22 cellular contexts compared by ENCODE assay signal in genomic region chr19:57438925-57439324, GRCh38. TPM values are rescaled to one million over a fixed set of nuclear protein-coding genes. Genes with fewer than 3 reads are reported as not detected.
"Had no signal": no experiment of that assay in that cellular context is flagged by ENCODE, and none has a peak within 500 bp of the region (broad histone marks: within the 10 kb centered on the region; RNA-seq: fewer than 3 reads in every experiment).

No MANE protein-coding gene starts in this region.

- ATAC-seq: activated T-cell treated with anti-CD3 and anti-CD28 coated beads, Interleukin-2, amount 50 U/mL, for 4 hours; activated T-helper 17 cell treated with anti-CD3 and anti-CD28 coated beads, Interleukin-2, amount 50 U/mL, for 72 hours; left cardiac atrium; left ventricle myocardium superior; right lobe of liver had no signal

- DNase-seq: activated CD4-positive, alpha-beta memory T cell treated with anti-CD3 and anti-CD28 coated beads, Interleukin-2, amount 10 ng/mL, durations not matched to agents 7 days and 5 days; activated CD4-positive, alpha-beta T cell treated with anti-CD3 and anti-CD28 coated beads for 1 hour; activated CD4-positive, alpha-beta T cell treated with anti-CD3 and anti-CD28 coated beads, Interleukin-2, amount 10 ng/mL, durations not matched to agents 7 days and 5 days; activated gamma-delta T cell treated with Interleukin-2 at 50 U/mL for 16 hours; activated naive CD4-positive, alpha-beta T cell treated with anti-CD3 and anti-CD28 coated beads, Interleukin-2, amount 50 U/mL, for 16 hours; activated T-cell treated with anti-CD3 and anti-CD28 coated beads, Interleukin-2, amount 50 U/mL, for 4 hours; dermis blood vessel endothelial cell; effector CD4-positive, alpha-beta T cell; left cardiac atrium; left ventricle myocardium superior; naive B cell; posterior cingulate gyrus; right lobe of liver; stimulated activated CD4-positive, alpha-beta T cell treated with anti-CD3 and anti-CD28 coated beads, Interleukin-2, amount 100 ng/mL, for 48 hours; substantia nigra; T-helper 2 cell had no signal

- H3K27ac ChIP-seq: right lobe of liver, vagina had no signal

- H3K27me3 Mint-ChIP-seq: activated CD4-positive, alpha-beta memory T cell treated with anti-CD3 and anti-CD28 coated beads, Interleukin-2, amount 10 ng/mL, durations not matched to agents 7 days and 5 days; activated CD4-positive, alpha-beta T cell treated with anti-CD3 and anti-CD28 coated beads, Interleukin-2, amount 10 ng/mL, durations not matched to agents 7 days and 5 days; activated T-helper 17 cell treated with anti-CD3 and anti-CD28 coated beads, Interleukin-2, amount 50 U/mL, for 72 hours; naive B cell; stimulated activated naive CD8-positive, alpha-beta T cell treated with anti-CD3 and anti-CD28 coated beads, Interleukin-15, Interleukin-2, amounts not matched to agents 100 ng/mL and 50 ng/mL, for 24 hours; type B pancreatic cell had no signal

- H3K4me3 ChIP-seq: right lobe of liver, vagina had no signal

- H3K27ac Mint-ChIP-seq: activated CD4-positive, alpha-beta memory T cell treated with anti-CD3 and anti-CD28 coated beads, Interleukin-2, amount 10 ng/mL, durations not matched to agents 7 days and 5 days; activated CD4-positive, alpha-beta T cell treated with anti-CD3 and anti-CD28 coated beads, Interleukin-2, amount 10 ng/mL, durations not matched to agents 7 days and 5 days; activated T-helper 17 cell treated with anti-CD3 and anti-CD28 coated beads, Interleukin-2, amount 50 U/mL, for 72 hours; mesothelial cell of epicardium; stimulated activated naive CD8-positive, alpha-beta T cell treated with anti-CD3 and anti-CD28 coated beads, Interleukin-15, Interleukin-2, amounts not matched to agents 100 ng/mL and 50 ng/mL, for 24 hours; type B pancreatic cell had no signal

- H3K27me3 ChIP-seq: right lobe of liver, vagina had no signal

- H3K4me3 Mint-ChIP-seq: activated CD4-positive, alpha-beta memory T cell treated with anti-CD3 and anti-CD28 coated beads, Interleukin-2, amount 10 ng/mL, durations not matched to agents 7 days and 5 days; activated CD4-positive, alpha-beta T cell treated with anti-CD3 and anti-CD28 coated beads, Interleukin-2, amount 10 ng/mL, durations not matched to agents 7 days and 5 days; activated T-cell treated with anti-CD3 and anti-CD28 coated beads, Interleukin-2, amount 50 U/mL, for 4 hours; activated T-helper 17 cell treated with anti-CD3 and anti-CD28 coated beads, Interleukin-2, amount 50 U/mL, for 72 hours; mesothelial cell of epicardium; stimulated activated naive CD8-positive, alpha-beta T cell treated with anti-CD3 and anti-CD28 coated beads, Interleukin-15, Interleukin-2, amounts not matched to agents 100 ng/mL and 50 ng/mL, for 24 hours had no signal

RNA-seq across cellular contexts. Expression of gene VN1R1, which starts 18.0 kb away (rescaled TPM):
- total RNA-seq: epithelial cell of proximal tubule had no signal
